ENCODE assay signal across 22 cellular contexts in the genomic region with DNA sequence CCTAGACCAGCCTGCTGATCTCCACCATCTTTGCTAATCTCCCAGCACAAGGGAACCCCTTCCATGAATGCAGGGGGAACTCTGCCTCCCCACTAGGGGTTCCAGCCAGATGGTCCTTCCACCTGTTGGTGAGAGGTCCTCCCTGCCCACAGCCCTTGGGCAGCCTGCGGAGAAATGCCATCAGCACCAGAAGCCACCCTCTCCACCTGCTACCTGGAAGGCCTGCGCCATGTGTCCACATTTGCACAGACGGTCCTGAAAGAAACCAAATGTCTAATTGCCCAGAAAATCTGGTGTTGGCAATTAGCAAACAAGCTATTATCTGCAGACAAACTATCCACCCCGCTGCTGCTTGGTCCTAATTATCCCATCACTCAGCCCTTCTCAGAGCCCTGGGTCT. TPM values are rescaled to one million over a fixed set of nuclear protein-coding genes. Genes with fewer than 3 reads are reported as not detected.
"Had no signal": no experiment of that assay in that cellular context is flagged by ENCODE, and none has a peak within 500 bp of the region (broad histone marks: within the 10 kb centered on the region; RNA-seq: fewer than 3 reads in every experiment).

No MANE protein-coding gene starts in this region.

- FAIRE-seq: colon, islet of Langerhans, pancreas, TTC549 had no signal

- H3K36me3 ChIP-seq: cardiac muscle cell, lower lobe of right lung, pancreas, spleen, thoracic aorta, upper lobe of right lung had no signal

- ATAC-seq: activated CD4-positive, alpha-beta T cell treated with anti-CD3 and anti-CD28 coated beads for 36 hours; activated T-helper 17 cell treated with anti-CD3 and anti-CD28 coated beads, Interleukin-2, amount 50 U/mL, for 72 hours; foreskin keratinocyte; left colon; lower lobe of right lung; naive thymus-derived CD8-positive, alpha-beta T cell; pancreas; stimulated activated memory B cell treated with anti-CD40 and anti-IgM and Interleukin-4, amounts not matched to agents 10 μg/mL and 1 μg/mL and 100 μg/mL, for 72 hours; upper lobe of right lung; WTC11 had no signal

- DNase-seq: activated CD4-positive, alpha-beta memory T cell treated with anti-CD3 and anti-CD28 coated beads for 36 hours; activated CD4-positive, alpha-beta T cell treated with anti-CD3 and anti-CD28 coated beads for 36 hours; activated naive CD4-positive, alpha-beta T cell; activated naive CD8-positive, alpha-beta T cell treated with anti-CD3 and anti-CD28 coated beads for 36 hours; amygdala; foreskin keratinocyte; hippocampal formation; left colon; lower lobe of right lung; naive thymus-derived CD8-positive, alpha-beta T cell; pancreas; spleen; stimulated activated CD4-positive, alpha-beta T cell treated with anti-CD3 and anti-CD28 coated beads, Interleukin-4, amount 100 ng/mL, for 4 hours; upper lobe of right lung had no signal

- H3K27me3 ChIP-seq: cardiac muscle cell, foreskin keratinocyte, pancreas, spleen, upper lobe of right lung had no signal

- H3K9me3 ChIP-seq: lower lobe of right lung, pancreas, spleen, thoracic aorta, upper lobe of right lung had no signal

- H3K4me1 ChIP-seq: foreskin keratinocyte, lower lobe of right lung, pancreas, spleen, upper lobe of right lung had no signal

- H3K4me3 ChIP-seq: cardiac muscle cell, lower lobe of right lung, pancreas, spleen, thoracic aorta, upper lobe of right lung had no signal

- H3K27ac ChIP-seq: cardiac muscle cell, foreskin keratinocyte, lower lobe of right lung, pancreas, spleen, thoracic aorta, upper lobe of right lung had no signal

RNA-seq across cellular contexts. Expression of a gene that starts 32.3 kb away (rescaled TPM):
- total RNA-seq: naive thymus-derived CD8-positive, alpha-beta T cell had no signal
- polyA plus RNA-seq: naive thymus-derived CD8-positive, alpha-beta T cell had no signal
